Comparison of ENCODE assay signal across 20 cellular contexts in the genomic region with DNA sequence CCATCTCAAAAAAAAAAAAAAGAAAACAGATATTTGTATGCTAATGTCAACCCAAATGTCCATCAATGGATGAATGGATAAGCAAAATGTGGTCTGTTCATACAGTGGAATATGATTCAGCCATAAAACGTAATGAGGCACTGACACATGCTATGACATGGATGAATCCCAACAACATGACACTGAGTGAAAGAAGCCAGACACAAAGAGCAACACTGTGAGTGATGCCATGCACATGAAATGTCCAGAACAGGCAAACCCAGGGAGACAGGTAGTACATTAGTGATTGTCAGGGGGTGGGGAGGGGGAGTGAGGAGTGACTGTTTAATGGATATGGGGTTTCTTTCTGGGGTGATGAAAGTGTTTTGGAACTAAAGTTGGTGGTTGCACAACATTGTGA. TPM values are rescaled to one million over a fixed set of nuclear protein-coding genes. Genes with fewer than 3 reads are reported as not detected.
DNase-seq lines count a peak whose midpoint lies in the region; ATAC-seq, FAIRE-seq and TF ChIP-seq lines count a peak whose summit lies in the region.
"Had no signal": no experiment of that assay in that cellular context is flagged by ENCODE, and none has a peak within 500 bp of the region (broad histone marks: within the 10 kb centered on the region; RNA-seq: fewer than 3 reads in every experiment).

No MANE protein-coding gene starts in this region.

- no peaks in the 10 kb centered on the region for H3K27me3 Mint-ChIP-seq in activated CD4-positive, alpha-beta memory T cell treated with anti-CD3 and anti-CD28 coated beads for 36 hours
- H3K27me3 Mint-ChIP-seq: B cell, IgD-negative memory B cell had no signal

- H3K27ac ChIP-seq in IMR-90 (ENCODE audit: insufficient read depth, low read length), result no peak overlapping the region
- H3K27ac ChIP-seq in foreskin keratinocyte, result no peak overlapping the region
- H3K27ac ChIP-seq in body of pancreas, result no peak overlapping the region
- H3K27ac ChIP-seq: BLaER1 treated with 17β-estradiol and CSF1 and Interleukin-3, amounts not matched to agents 10 nM and 100 nM had no signal

- H3K36me3 ChIP-seq in IMR-90 (ENCODE audit: control insufficient read depth, insufficient read depth, low read length), result peaks cover 30% of the 10 kb centered on the region
- peaks cover 8% of the 10 kb centered on the region for H3K36me3 ChIP-seq in bronchial epithelial cell (ENCODE audit: control insufficient read depth, insufficient read depth, low read length)
- H3K36me3 ChIP-seq in body of pancreas (replicated peaks in 1 of 2; ENCODE audit: insufficient read depth in 1 of 2, low read depth in 2 of 2), result no peaks in the 10 kb centered on the region
- H3K36me3 ChIP-seq: HAP-1 had no signal

- no peak overlapping the region for H4K8ac ChIP-seq in IMR-90 (ENCODE audit: low read depth in 2 of 2, low read length in 2 of 2)

- peaks cover 19% of the 10 kb centered on the region for H3K4me1 Mint-ChIP-seq in activated CD4-positive, alpha-beta memory T cell treated with anti-CD3 and anti-CD28 coated beads for 36 hours (ENCODE audit: low read depth)

- H3K18ac ChIP-seq in IMR-90 (ENCODE audit: low read depth, low read length), result no peak overlapping the region

- FAIRE-seq in bronchial epithelial cell (lab: Jason Lieb, UNC), result peak; percentile 40
- FAIRE-seq: G401.6, GM12891, GM19239 had no signal

- no peak overlapping the region for H4K91ac ChIP-seq in IMR-90 (ENCODE audit: insufficient read depth, low read depth, low read length)

- no peak overlapping the region for H3K27ac Mint-ChIP-seq in activated CD4-positive, alpha-beta memory T cell treated with anti-CD3 and anti-CD28 coated beads for 36 hours
- H3K27ac Mint-ChIP-seq: CD8-positive, alpha-beta T cell; IgD-negative memory B cell had no signal

- CTCF ChIA-PET in IMR-90 (lab: Yijun Ruan, JAX), result interaction anchor here (1.6 kb wide), 1 partner anchor 11 kb away, joined by 4 read pairs; no protein-coding TSS in a partner anchor
- CTCF ChIA-PET in activated CD4-positive, alpha-beta memory T cell treated with anti-CD3 and anti-CD28 coated beads for 36 hours (lab: Charles Lee), result interaction anchor here (2.0 kb wide), 1 partner anchor 12 kb away, joined by 5 read pairs; no protein-coding TSS in a partner anchor

- no peak overlapping the region for H3K4me3 ChIP-seq in IMR-90 (ENCODE audit: insufficient read depth, low read depth, low read length)
- no peak overlapping the region for H3K4me3 ChIP-seq in bronchial epithelial cell (ENCODE audit: low read depth, low read length)
- H3K4me3 ChIP-seq in body of pancreas, result no peak overlapping the region
- H3K4me3 ChIP-seq: BLaER1 treated with 17β-estradiol and CSF1 and Interleukin-3, amounts not matched to agents 10 nM and 100 nM; HAP-1 had no signal

- no peak overlapping the region for H2AK9ac ChIP-seq in IMR-90 (replicated peaks; ENCODE audit: low read depth, low read length, poor library complexity)

- WGBS in IMR-90 (ENCODE audit: extremely low coverage in 2 of 2, insufficient read length in 1 of 2), 2 experiments, result no CpG with 5 or more reads among the region's 1 CpG
- WGBS in body of pancreas, 2 donors, result 74 to 86% methylated on average over 1 of the region's 1 CpG

- no peak overlapping the region for H4K5ac ChIP-seq in IMR-90 (ENCODE audit: low read depth, low read length)

- no peak overlapping the region for H2AFZ ChIP-seq in IMR-90 (replicated peaks; ENCODE audit: low read length, poor library complexity)

- H2AK5ac ChIP-seq in IMR-90 (ENCODE audit: low read depth, low read length), result no peak overlapping the region

- H3K9me1 ChIP-seq in IMR-90 (ENCODE audit: insufficient read depth, low read length), result peaks cover 13% of the 10 kb centered on the region

- H3K27me3 ChIP-seq in IMR-90 (ENCODE audit: control insufficient read depth, insufficient read depth, low read length) (no peaks in the 10 kb centered on the region), bronchial epithelial cell (ENCODE audit: control insufficient read depth, insufficient read depth, low read length) (no peaks in the 10 kb centered on the region), foreskin keratinocyte (no peaks in the 10 kb centered on the region), body of pancreas (no peaks in the 10 kb centered on the region)
- H3K27me3 ChIP-seq: BLaER1 treated with 17β-estradiol and CSF1 and Interleukin-3, amounts not matched to agents 10 nM and 100 nM had no signal

- H2BK5ac ChIP-seq in IMR-90 (ENCODE audit: low read depth, low read length, poor library complexity, severe bottlenecking), result no peak overlapping the region

- no peak overlapping the region for H3K23ac ChIP-seq in IMR-90 (ENCODE audit: low read depth, low read length)

- TF ChIP-seq CTCF in IMR-90 (conservative IDR thresholded peaks at IDR 0.05; ENCODE audit: low read depth, low read length) (no peak), bronchial epithelial cell (IDR thresholded peaks at IDR 0.05; ENCODE audit: insufficient read depth, low read length, severe bottlenecking) (no peak), foreskin keratinocyte (conservative IDR thresholded peaks at IDR 0.05) (no peak), body of pancreas (IDR thresholded peaks at IDR 0.05) (no peak)

- no peaks in the 10 kb centered on the region for H3K9me3 Mint-ChIP-seq in activated CD4-positive, alpha-beta memory T cell treated with anti-CD3 and anti-CD28 coated beads for 36 hours
- H3K9me3 Mint-ChIP-seq: CD8-positive, alpha-beta T cell; IgD-negative memory B cell had no signal

- no peak overlapping the region for H2BK120ac ChIP-seq in IMR-90 (ENCODE audit: low read depth, low read length)

- TF ChIP-seq RAD21 in IMR-90 (IDR thresholded peaks at IDR 0.05; ENCODE audit: low read length), result no peak

- in situ Hi-C loops in IMR-90 (cut with MboI; ENCODE audit: low sequenced_read_pairs), result no loop called here

- no peak overlapping the region for H3K4ac ChIP-seq in IMR-90 (ENCODE audit: low read depth, low read length)

- DNase-seq in ELR (ENCODE audit: low read depth) (peak; percentile 8), IMR-90 (no peak), bronchial epithelial cell (ENCODE audit: low read depth) (peak; percentile 43), foreskin keratinocyte (peak in 1 of 2 donors; percentile 30), ureter (ENCODE audit: low spot score) (no peak), body of pancreas (no peak)
- no peak for DNase-seq in activated CD4-positive, alpha-beta memory T cell treated with anti-CD3 and anti-CD28 coated beads for 36 hours
- DNase-seq: CD8-positive, alpha-beta T cell; COR-L47; DMS 273 treated with DMSO at 0.1 percent for 48 hours; DMS53; DND-41; EL had no signal

- ATAC-seq in IMR-90 (ENCODE audit: low read depth), result no peak
- ATAC-seq in foreskin keratinocyte, result peak; percentile 5
- no peak for ATAC-seq in body of pancreas
- ATAC-seq: CD8-positive, alpha-beta T cell had no signal

- no peak for TF ChIP-seq POLR2A in IMR-90 (IDR thresholded peaks at IDR 0.05; ENCODE audit: low read depth, low read length)
- no peak for TF ChIP-seq POLR2A in body of pancreas (IDR thresholded peaks at IDR 0.05)

- BruUV-seq in IMR-90 (replicated peaks; lab: Mats Ljungman, UMichigan), result no TSS peak

- H3K79me1 ChIP-seq in IMR-90 (ENCODE audit: low read depth in 1 of 2, low read length in 2 of 2), result peaks cover 0 to 4% of the 10 kb centered on the region in 2 experiments; a peak in 1 of 4 replicates

- 0 out of 2 replicates have a peak, but pooled peaks cover 1% of the 10 kb centered on the region for H3K4me1 ChIP-seq in IMR-90 (ENCODE audit: control insufficient read depth, insufficient read depth, low read length)
- peaks cover 5% of the 10 kb centered on the region for H3K4me1 ChIP-seq in foreskin keratinocyte
- H3K4me1 ChIP-seq in body of pancreas, result no peaks in the 10 kb centered on the region
- H3K4me1 ChIP-seq: HAP-1 had no signal

- H3K9ac ChIP-seq in IMR-90 (ENCODE audit: low read depth, low read length), result no peak overlapping the region
- H3K9ac ChIP-seq: BLaER1 treated with 17β-estradiol and CSF1 and Interleukin-3, amounts not matched to agents 10 nM and 100 nM had no signal

- no peak overlapping the region for H3K4me3 Mint-ChIP-seq in activated CD4-positive, alpha-beta memory T cell treated with anti-CD3 and anti-CD28 coated beads for 36 hours
- H3K4me3 Mint-ChIP-seq: B cell; CD8-positive, alpha-beta T cell had no signal

- POLR2A ChIA-PET in IMR-90 (lab: Charles Lee; ENCODE audit: unreplicated experiment), result no interaction called here
- POLR2A ChIA-PET in activated CD4-positive, alpha-beta memory T cell treated with anti-CD3 and anti-CD28 coated beads for 36 hours (lab: Charles Lee), result no interaction called here

- no peak overlapping the region for H3K56ac ChIP-seq in IMR-90 (ENCODE audit: extremely low read depth, insufficient read depth, low read length)

- H3K4me2 ChIP-seq in IMR-90 (ENCODE audit: low read depth, low read length), result no peak overlapping the region

- intact Hi-C loops in IMR-90 (cut with micrococcal nuclease), result no loop called here
- intact Hi-C loops in activated CD4-positive, alpha-beta memory T cell treated with anti-CD3 and anti-CD28 coated beads for 36 hours (cut with micrococcal nuclease), result no loop called here
- intact Hi-C loops in body of pancreas (cut with DNase I), result no loop called here

- H4K20me1 ChIP-seq in IMR-90 (ENCODE audit: insufficient read depth, low read length), result 0 out of 2 replicates have a peak, but pooled peaks cover 6% of the 10 kb centered on the region

- no peak overlapping the region for H2BK15ac ChIP-seq in IMR-90 (ENCODE audit: low read depth, low read length)

- H3K36me3 Mint-ChIP-seq in activated CD4-positive, alpha-beta memory T cell treated with anti-CD3 and anti-CD28 coated beads for 36 hours, result peaks cover 1% of the 10 kb centered on the region

- H3K9me3 ChIP-seq in IMR-90 (ENCODE audit: control insufficient read depth, insufficient read depth, low read length) (no peaks in the 10 kb centered on the region), body of pancreas (no peaks in the 10 kb centered on the region)
- H3K9me3 ChIP-seq: BLaER1 treated with 17β-estradiol and CSF1 and Interleukin-3, amounts not matched to agents 10 nM and 100 nM; HAP-1 had no signal

- no peak overlapping the region for H2BK20ac ChIP-seq in IMR-90 (ENCODE audit: low read depth, low read length)

- H3K14ac ChIP-seq in IMR-90 (replicated peaks; ENCODE audit: low read depth, low read length), result no peak overlapping the region

- dilution Hi-C loops in IMR-90 (cut with HindIII; ENCODE audit: low sequenced_read_pairs, unreplicated experiment), result no loop called here

RNA-seq across cellular contexts. Expression of a gene that starts 50.2 kb away (rescaled TPM):
- total RNA-seq in IMR-90 (2012; rRNA removed) (161 and 205 TPM in 2 replicates), bronchial epithelial cell (158 and 237 TPM in 2 replicates), foreskin keratinocyte (226 and 246 TPM in 2 replicates), ureter (130 TPM), body of pancreas (100 to 1,000 TPM; 215 to 237 TPM)
- polyA plus RNA-seq in IMR-90 (2012; rRNA removed) (254 and 258 TPM in 2 replicates), foreskin keratinocyte (301 and 340 TPM in 2 replicates)
- 195 and 234 TPM in 2 replicates for polyA plus RNA-seq in IMR-90 (2012; cell fraction: cytosol; rRNA removed)
- polyA plus RNA-seq in IMR-90 (2012; cell fraction: nucleus; rRNA removed; ENCODE audit: low replicate concordance), result 276 and 281 TPM in 2 replicates
- total RNA-seq in activated CD4-positive, alpha-beta memory T cell treated with anti-CD3 and anti-CD28 coated beads for 36 hours, result 100 to 1,000 TPM; 180 to 188 TPM

RNA-seq across cellular contexts. Expression of a gene that starts 55.6 kb away (rescaled TPM):
- 4.3 and 4.7 TPM in 2 replicates for total RNA-seq in IMR-90 (2012; rRNA removed)
- 18.2 and 19.0 TPM in 2 replicates for polyA plus RNA-seq in IMR-90 (2012; rRNA removed)
- polyA plus RNA-seq in IMR-90 (2012; cell fraction: cytosol; rRNA removed), result 7.7 and 16.7 TPM in 2 replicates
- polyA plus RNA-seq in IMR-90 (2012; cell fraction: nucleus; rRNA removed; ENCODE audit: low replicate concordance), result 31.5 and 87.3 TPM in 2 replicates
- total RNA-seq in bronchial epithelial cell, result 15.0 and 17.0 TPM in 2 replicates
- 12.0 and 12.9 TPM in 2 replicates for total RNA-seq in foreskin keratinocyte
- polyA plus RNA-seq in foreskin keratinocyte, result 15.3 and 17.7 TPM in 2 replicates
- 24.5 TPM for total RNA-seq in ureter
- 10 to 100 TPM; 22.6 to 23.7 TPM for total RNA-seq in activated CD4-positive, alpha-beta memory T cell treated with anti-CD3 and anti-CD28 coated beads for 36 hours
- total RNA-seq in body of pancreas, result 10 to 100 TPM in 1 of 2 donors, 1 to 10 TPM in 1; 8.6 to 25.4 TPM

Comparison
In these comparisons a context has a peak if more than half of its experiments do, and no peak if none do; other contexts are left out.
1. DNase-seq: peak in ELR (single experiment) and bronchial epithelial cell (single experiment); none in IMR-90 (single experiment), ureter (single experiment), activated CD4-positive, alpha-beta memory T cell treated with anti-CD3 and anti-CD28 coated beads for 36 hours (single experiment) and body of pancreas (0 of 4).